ENCODE assay signal across 9 cellular contexts in the genomic region with DNA sequence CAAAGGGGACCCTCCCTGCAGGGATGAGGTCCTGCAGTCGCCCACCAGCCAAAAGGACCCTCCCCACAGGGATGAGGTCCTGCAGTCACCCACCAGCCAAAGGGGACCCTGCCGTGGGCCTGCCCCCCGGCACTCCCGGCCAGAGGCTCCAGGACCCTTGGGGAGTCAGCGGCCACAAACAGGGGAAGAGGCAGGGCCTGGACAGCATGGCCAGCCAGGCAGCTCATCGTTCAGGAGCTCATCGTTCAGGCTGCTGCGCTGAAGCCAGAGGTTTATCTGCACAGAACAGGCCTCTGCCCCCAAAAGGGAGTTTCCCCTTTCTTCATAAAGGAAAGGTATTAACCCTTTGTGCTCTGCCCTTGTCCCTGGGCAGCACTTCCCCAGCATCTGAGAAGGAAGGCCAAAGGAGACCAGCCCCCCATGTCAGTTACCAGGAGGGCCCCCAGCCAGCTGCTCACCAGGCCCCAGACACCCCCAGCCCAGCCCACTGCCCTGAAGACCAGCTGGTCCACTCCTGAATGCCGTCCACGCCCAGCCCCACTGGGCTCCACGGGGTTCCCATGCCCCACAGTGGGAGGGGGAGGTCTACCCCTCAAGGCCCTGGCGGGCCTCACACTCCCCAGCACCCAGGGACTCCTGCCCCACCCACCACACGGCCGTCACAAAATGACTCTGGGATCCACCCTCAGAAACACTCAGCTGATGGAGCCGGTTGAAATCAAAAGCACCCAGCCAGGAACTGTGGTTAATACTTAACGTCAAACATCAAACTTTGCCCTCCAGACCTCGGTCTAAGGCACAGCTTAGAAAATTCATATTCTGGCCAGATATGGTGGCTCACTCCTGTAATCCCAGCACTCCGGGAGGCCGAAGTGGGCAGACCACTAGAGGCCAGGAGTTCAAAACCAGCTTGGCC. TPM values are rescaled to one million over a fixed set of nuclear protein-coding genes. Genes with fewer than 3 reads are reported as not detected.
DNase-seq lines count a peak whose midpoint lies in the region; TF ChIP-seq lines count a peak whose summit lies in the region.
"Had no signal": no experiment of that assay in that cellular context is flagged by ENCODE, and none has a peak within 500 bp of the region (broad histone marks: within the 10 kb centered on the region; RNA-seq: fewer than 3 reads in every experiment).

No MANE protein-coding gene starts in this region.

- H3K4me3 ChIP-seq in H7 (ENCODE audit: insufficient read depth, low read depth, low read length) (no peak overlapping the region), duodenal mucosa (ENCODE audit: low read depth in 1 of 2, low read length in 2 of 2) (peak overlapping the region; percentile 42 to 86), foreskin fibroblast (ENCODE audit: low read depth in 1 of 2, low read length in 2 of 2) (no peak overlapping the region)

- DNase-seq in ACHN (peak; percentile 70), H7 (peak; percentile 81), T-helper 9 cell (peak; percentile 58), NCI-H226 (no peak), 8988T (no peak), foreskin fibroblast (no peak)
- peak; percentile 23 to 31 for DNase-seq in stimulated activated CD8-positive, alpha-beta memory T cell treated with anti-CD3 and anti-CD28 coated beads, Interleukin-15, amount 100 ng/mL, for 4 hours (ENCODE audit: low read depth in 2 of 2)

- H3K9me3 ChIP-seq in duodenal mucosa (ENCODE audit: control insufficient read depth in 1 of 2, low read length in 2 of 2): no peaks in the 10 kb centered on the region

- H3K27me3 ChIP-seq in H7 (ENCODE audit: control insufficient read depth, insufficient read depth, low read length): no peaks in the 10 kb centered on the region
- no peaks in the 10 kb centered on the region for H3K27me3 ChIP-seq in duodenal mucosa (ENCODE audit: control insufficient read depth in 1 of 2, insufficient read depth in 2 of 2, low read length in 2 of 2)

- H3K36me3 ChIP-seq in H7 (replicated peaks; ENCODE audit: control insufficient read depth, insufficient read depth, low read length): no peaks in the 10 kb centered on the region
- H3K36me3 ChIP-seq in duodenal mucosa (ENCODE audit: control insufficient read depth in 1 of 2, insufficient read depth in 2 of 2, low read length in 2 of 2): no peaks in the 10 kb centered on the region

- H3K9ac ChIP-seq in duodenal mucosa (ENCODE audit: low read depth in 1 of 2, low read length in 2 of 2): peak overlapping the region; percentile 49 to 52
- H3K9ac ChIP-seq: parathyroid adenoma had no signal

- in situ Hi-C loops in ACHN (cut with HindIII; ENCODE audit: low pct_ligation_motif_present, low pct_unique_long_range_greater_than_20kb, low sequenced_read_pairs): no loop called here

- H3K27ac ChIP-seq in duodenal mucosa (ENCODE audit: low read depth, low read length): peak overlapping the region; percentile 92

- no peak for TF ChIP-seq CTCF in foreskin fibroblast (IDR thresholded peaks at IDR 0.05; ENCODE audit: low read depth, low read length)

- peaks cover 91 to 95% of the 10 kb centered on the region in 2 donors for H3K4me1 ChIP-seq in duodenal mucosa (ENCODE audit: control insufficient read depth in 1 of 2, insufficient read depth in 2 of 2, low read length in 2 of 2)

RNA-seq across cellular contexts. Expression of gene SLC12A7, which starts 6.3 kb away (rescaled TPM):
- total RNA-seq in H7 (2014; rRNA removed; shearing (Covaris generic)): 17.7 and 19.8 TPM in 2 replicates

Comparison
In these comparisons a context has a peak if more than half of its experiments do, and no peak if none do; other contexts are left out.
1. DNase-seq: peak in ACHN (single experiment), H7 (single experiment), T-helper 9 cell (single experiment) and stimulated activated CD8-positive, alpha-beta memory T cell treated with anti-CD3 and anti-CD28 coated beads, Interleukin-15, amount 100 ng/mL, for 4 hours (2 of 2); none in NCI-H226 (single experiment), 8988T (single experiment) and foreskin fibroblast (0 of 2).
2. H3K4me3 ChIP-seq: peak in duodenal mucosa (2 of 2); none in H7 (single experiment) and foreskin fibroblast (0 of 2).